In genomic region chr2:238864207-238865014, GRCh38 we compare ENCODE assay signal across 8 cellular contexts. TPM values are rescaled to one million over a fixed set of nuclear protein-coding genes. Genes with fewer than 3 reads are reported as not detected.
A peak's percentile ranks its signal among the peaks of the same experiment; 100 is the strongest.
DNase-seq lines count a peak whose midpoint lies in the region; ATAC-seq and TF ChIP-seq lines count a peak whose summit lies in the region.

No MANE protein-coding gene starts in this region.

- no peaks in the 10 kb centered on the region for H3K36me3 ChIP-seq in thyroid gland

- peak overlapping the region in 2 of 3 donors; percentile 28 to 46 for H3K27ac ChIP-seq in thyroid gland

- no peak for TF ChIP-seq POLR2A in thyroid gland (IDR thresholded peaks at IDR 0.05)

- peaks cover 0 to 7% of the 10 kb centered on the region in 2 donors for H3K4me1 ChIP-seq in thyroid gland

- no peak overlapping the region for H3K4me3 ChIP-seq in thyroid gland (replicated peaks in 1 of 3)

- no peak for ATAC-seq in GM18909 (IDR thresholded peaks at IDR 0.05; ENCODE audit: poor library complexity, unreplicated experiment)

- no peaks in the 10 kb centered on the region for H3K27me3 ChIP-seq in thyroid gland

- 45 to 47% methylated on average over 21 to 28 of the region's 29 CpGs for WGBS in thyroid gland, 2 donors

- TF ChIP-seq CTCF in thyroid gland (IDR thresholded peaks at IDR 0.05): no peak

- H3K9me3 ChIP-seq in thyroid gland: no peaks in the 10 kb centered on the region

- intact Hi-C loops in thyroid gland (cut with DNase I): no loop called here

- DNase-seq in NCI-H748 (lab: John Stamatoyannopoulos, UW; ENCODE audit: unreplicated experiment) (peak; percentile 55), NCI-H748 treated with DMSO at 0.1 percent for 48 hours (lab: John Stamatoyannopoulos, UW) (no peak), SHP77 treated with DMSO at 0.1 percent for 48 hours (lab: John Stamatoyannopoulos, UW) (peak; percentile 68), epidermal melanocyte (ENCODE audit: insufficient read length, low spot score) (peak; percentile 75), myocyte (ENCODE audit: low read depth) (peak; percentile 96), thyroid gland (peak in 1 of 2 donors; percentile 36)
- no peak for DNase-seq in effector CD4-positive, alpha-beta T cell

RNA-seq across cellular contexts. Expression of gene TWIST2, which starts 16.5 kb away (rescaled TPM):
- total RNA-seq in myocyte (5.0 and 9.2 TPM in 2 replicates), thyroid gland (10 to 100 TPM; 10.4 to 30.1 (median 20.8) TPM)
- 4.6 TPM for polyA plus RNA-seq in myocyte (2012)

Comparison
In these comparisons a context has a peak if more than half of its experiments do, and no peak if none do; other contexts are left out.
1. DNase-seq: peak in NCI-H748 (single experiment), SHP77 treated with DMSO at 0.1 percent for 48 hours (single experiment), epidermal melanocyte (single experiment) and myocyte (single experiment); none in NCI-H748 treated with DMSO at 0.1 percent for 48 hours (single experiment) and effector CD4-positive, alpha-beta T cell (single experiment).